In the genomic region with DNA sequence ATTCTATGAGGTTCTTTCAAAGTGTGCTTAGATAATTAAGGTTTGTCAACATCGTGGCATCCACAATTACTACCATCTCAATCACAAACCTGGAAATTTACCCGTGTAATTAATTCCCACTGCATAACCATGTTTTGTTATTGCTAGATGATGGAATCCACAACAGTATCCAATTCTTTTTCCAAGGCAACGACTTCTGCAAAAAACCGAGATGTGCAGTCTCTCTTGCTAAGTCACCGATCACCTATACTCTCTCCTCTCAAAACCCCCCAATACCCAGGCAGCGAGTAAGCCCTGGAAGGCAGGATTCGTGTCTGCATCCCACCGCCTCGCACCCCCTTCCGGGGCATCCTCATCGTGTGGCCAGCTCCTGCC, we compare ENCODE assay signal across 1 cellular context.
TF ChIP-seq lines count a peak whose summit lies in the region.

No MANE protein-coding gene starts in this region.

TF ChIP-seq in HepG2, 621 proteins besides CTCF, POLR2A, EP300 and RAD21 (continued from another document):
- TF ChIP-seq, protein P1, sequence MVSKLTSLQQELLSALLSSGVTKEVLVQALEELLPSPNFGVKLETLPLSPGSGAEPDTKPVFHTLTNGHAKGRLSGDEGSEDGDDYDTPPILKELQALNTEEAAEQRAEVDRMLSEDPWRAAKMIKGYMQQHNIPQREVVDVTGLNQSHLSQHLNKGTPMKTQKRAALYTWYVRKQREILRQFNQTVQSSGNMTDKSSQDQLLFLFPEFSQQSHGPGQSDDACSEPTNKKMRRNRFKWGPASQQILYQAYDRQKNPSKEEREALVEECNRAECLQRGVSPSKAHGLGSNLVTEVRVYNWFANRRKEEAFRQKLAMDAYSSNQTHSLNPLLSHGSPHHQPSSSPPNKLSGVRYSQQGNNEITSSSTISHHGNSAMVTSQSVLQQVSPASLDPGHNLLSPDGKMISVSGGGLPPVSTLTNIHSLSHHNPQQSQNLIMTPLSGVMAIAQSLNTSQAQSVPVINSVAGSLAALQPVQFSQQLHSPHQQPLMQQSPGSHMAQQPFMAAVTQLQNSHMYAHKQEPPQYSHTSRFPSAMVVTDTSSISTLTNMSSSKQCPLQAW (CRISPR knock-in tag; IDR thresholded peaks at IDR 0.05) = 0 out of 2 replicates have a peak, but pooled peaks have one; percentile 2
- TF ChIP-seq BRCA1 (CRISPR knock-in tag; IDR thresholded peaks at IDR 0.05) (0 out of 2 replicates have a peak, but pooled peaks have one; percentile 5), MTF2 (CRISPR knock-in tag; IDR thresholded peaks at IDR 0.05; ENCODE audit: borderline replicate concordance) (peak; percentile 48; the same call in 1 of the 2 replicates), ZBTB8A (CRISPR knock-in tag; IDR thresholded peaks at IDR 0.05; ENCODE audit: borderline replicate concordance, low read depth) (no peak), ZNF747 (CRISPR knock-in tag; IDR thresholded peaks at IDR 0.05; ENCODE audit: borderline replicate concordance) (no peak), SIX1 (CRISPR knock-in tag; IDR thresholded peaks at IDR 0.05; ENCODE audit: borderline replicate concordance) (no peak), NCOR1 (IDR thresholded peaks at IDR 0.05; ENCODE audit: borderline replicate concordance, low read length) (0 out of 2 replicates have a peak, but pooled peaks have one; percentile 6), ARNT2 (CRISPR knock-in tag; IDR thresholded peaks at IDR 0.05; ENCODE audit: low read depth) (no peak), ZNF101 (CRISPR knock-in tag; IDR thresholded peaks at IDR 0.05; ENCODE audit: borderline replicate concordance, low read depth) (no peak), ZBTB7A (CRISPR knock-in tag; IDR thresholded peaks at IDR 0.05) (no peak), PHF5A (CRISPR knock-in tag; IDR thresholded peaks at IDR 0.05; ENCODE audit: low read depth, unreplicated experiment) (no peak), CREB1 (IDR thresholded peaks at IDR 0.05) (no peak), CREB1 (CRISPR knock-in tag; IDR thresholded peaks at IDR 0.05) (no peak), SOX5 (CRISPR knock-in tag; IDR thresholded peaks at IDR 0.05; ENCODE audit: borderline replicate concordance) (0 out of 2 replicates have a peak, but pooled peaks have one; percentile 12), ZIK1 (CRISPR knock-in tag; IDR thresholded peaks at IDR 0.05; ENCODE audit: borderline replicate concordance, low read depth) (no peak), ZNF292 (CRISPR knock-in tag; IDR thresholded peaks at IDR 0.05; ENCODE audit: borderline replicate concordance, low read depth) (0 out of 2 replicates have a peak, but pooled peaks have one; percentile 0), NR2F6 (IDR thresholded peaks at IDR 0.05) (peak; percentile 26), NR2F6 (CRISPR knock-in tag; IDR thresholded peaks at IDR 0.05) (no peak), ZBTB20 (CRISPR knock-in tag; IDR thresholded peaks at IDR 0.05; ENCODE audit: borderline replicate concordance, low read depth) (no peak), ZNF558 (CRISPR knock-in tag; IDR thresholded peaks at IDR 0.05; ENCODE audit: borderline replicate concordance) (0 out of 2 replicates have a peak, but pooled peaks have one; percentile 19), ZNF878 (CRISPR knock-in tag; IDR thresholded peaks at IDR 0.05) (0 out of 2 replicates have a peak, but pooled peaks have one; percentile 28), MAFG (CRISPR knock-in tag; IDR thresholded peaks at IDR 0.05) (no peak), KLF11 (CRISPR knock-in tag; IDR thresholded peaks at IDR 0.05) (no peak), CHD4 (IDR thresholded peaks at IDR 0.05; ENCODE audit: borderline replicate concordance, low read length) (0 out of 2 replicates have a peak, but pooled peaks have one; percentile 5), KDM3A (CRISPR knock-in tag; IDR thresholded peaks at IDR 0.05; ENCODE audit: low read depth) (0 out of 2 replicates have a peak, but pooled peaks have one; percentile 10), ZSCAN9 (CRISPR knock-in tag; IDR thresholded peaks at IDR 0.05; ENCODE audit: borderline replicate concordance) (0 out of 2 replicates have a peak, but pooled peaks have one; percentile 9)
- TF ChIP-seq, protein P2, sequence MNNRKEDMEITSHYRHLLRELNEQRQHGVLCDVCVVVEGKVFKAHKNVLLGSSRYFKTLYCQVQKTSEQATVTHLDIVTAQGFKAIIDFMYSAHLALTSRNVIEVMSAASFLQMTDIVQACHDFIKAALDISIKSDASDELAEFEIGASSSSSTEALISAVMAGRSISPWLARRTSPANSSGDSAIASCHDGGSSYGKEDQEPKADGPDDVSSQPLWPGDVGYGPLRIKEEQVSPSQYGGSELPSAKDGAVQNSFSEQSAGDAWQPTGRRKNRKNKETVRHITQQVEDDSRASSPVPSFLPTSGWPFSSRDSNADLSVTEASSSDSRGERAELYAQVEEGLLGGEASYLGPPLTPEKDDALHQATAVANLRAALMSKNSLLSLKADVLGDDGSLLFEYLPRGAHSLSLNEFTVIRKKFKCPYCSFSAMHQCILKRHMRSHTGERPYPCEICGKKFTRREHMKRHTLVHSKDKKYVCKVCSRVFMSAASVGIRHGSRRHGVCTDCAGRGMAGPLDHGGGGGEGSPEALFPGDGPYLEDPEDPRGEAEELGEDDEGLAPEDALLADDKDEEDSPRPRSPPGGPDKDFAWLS (CRISPR knock-in tag; IDR thresholded peaks at IDR 0.05; ENCODE audit: borderline replicate concordance) = no peak
- TF ChIP-seq, protein P3, sequence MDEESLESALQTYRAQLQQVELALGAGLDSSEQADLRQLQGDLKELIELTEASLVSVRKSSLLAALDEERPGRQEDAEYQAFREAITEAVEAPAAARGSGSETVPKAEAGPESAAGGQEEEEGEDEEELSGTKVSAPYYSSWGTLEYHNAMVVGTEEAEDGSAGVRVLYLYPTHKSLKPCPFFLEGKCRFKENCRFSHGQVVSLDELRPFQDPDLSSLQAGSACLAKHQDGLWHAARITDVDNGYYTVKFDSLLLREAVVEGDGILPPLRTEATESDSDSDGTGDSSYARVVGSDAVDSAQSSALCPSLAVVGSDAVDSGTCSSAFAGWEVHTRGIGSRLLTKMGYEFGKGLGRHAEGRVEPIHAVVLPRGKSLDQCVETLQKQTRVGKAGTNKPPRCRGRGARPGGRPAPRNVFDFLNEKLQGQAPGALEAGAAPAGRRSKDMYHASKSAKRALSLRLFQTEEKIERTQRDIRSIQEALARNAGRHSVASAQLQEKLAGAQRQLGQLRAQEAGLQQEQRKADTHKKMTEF (CRISPR knock-in tag; IDR thresholded peaks at IDR 0.05) = 0 out of 2 replicates have a peak, but pooled peaks have one; percentile 14
- TF ChIP-seq, protein P4, sequence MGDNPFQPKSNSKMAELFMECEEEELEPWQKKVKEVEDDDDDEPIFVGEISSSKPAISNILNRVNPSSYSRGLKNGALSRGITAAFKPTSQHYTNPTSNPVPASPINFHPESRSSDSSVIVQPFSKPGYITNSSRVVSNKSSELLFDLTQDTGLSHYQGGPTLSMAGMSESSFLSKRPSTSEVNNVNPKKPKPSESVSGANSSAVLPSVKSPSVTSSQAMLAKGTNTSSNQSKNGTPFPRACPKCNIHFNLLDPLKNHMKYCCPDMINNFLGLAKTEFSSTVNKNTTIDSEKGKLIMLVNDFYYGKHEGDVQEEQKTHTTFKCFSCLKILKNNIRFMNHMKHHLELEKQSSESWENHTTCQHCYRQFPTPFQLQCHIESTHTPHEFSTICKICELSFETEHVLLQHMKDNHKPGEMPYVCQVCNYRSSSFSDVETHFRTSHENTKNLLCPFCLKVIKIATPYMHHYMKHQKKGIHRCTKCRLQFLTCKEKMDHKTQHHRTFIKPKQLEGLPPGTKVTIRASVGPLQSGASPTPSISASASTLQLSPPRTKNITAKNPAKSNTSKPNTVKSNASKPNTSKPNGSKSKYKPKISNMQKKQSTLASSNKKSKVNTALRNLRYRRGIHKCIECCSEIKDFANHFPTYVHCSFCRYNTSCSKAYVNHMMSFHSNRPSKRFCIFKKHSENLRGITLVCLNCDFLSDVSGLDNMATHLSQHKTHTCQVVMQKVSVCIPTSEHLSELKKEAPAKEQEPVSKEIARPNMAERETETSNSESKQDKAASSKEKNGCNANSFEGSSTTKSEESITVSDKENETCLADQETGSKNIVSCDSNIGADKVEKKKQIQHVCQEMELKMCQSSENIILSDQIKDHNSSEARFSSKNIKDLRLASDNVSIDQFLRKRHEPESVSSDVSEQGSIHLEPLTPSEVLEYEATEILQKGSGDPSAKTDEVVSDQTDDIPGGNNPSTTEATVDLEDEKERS (CRISPR knock-in tag; IDR thresholded peaks at IDR 0.05) = no peak
- TF ChIP-seq, protein P5, sequence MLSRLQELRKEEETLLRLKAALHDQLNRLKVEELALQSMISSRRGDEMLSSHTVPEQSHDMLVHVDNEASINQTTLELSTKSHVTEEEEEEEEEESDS (CRISPR knock-in tag; IDR thresholded peaks at IDR 0.05; ENCODE audit: borderline replicate concordance) = 0 out of 2 replicates have a peak, but pooled peaks have one; percentile 47
- TF ChIP-seq, protein P6, sequence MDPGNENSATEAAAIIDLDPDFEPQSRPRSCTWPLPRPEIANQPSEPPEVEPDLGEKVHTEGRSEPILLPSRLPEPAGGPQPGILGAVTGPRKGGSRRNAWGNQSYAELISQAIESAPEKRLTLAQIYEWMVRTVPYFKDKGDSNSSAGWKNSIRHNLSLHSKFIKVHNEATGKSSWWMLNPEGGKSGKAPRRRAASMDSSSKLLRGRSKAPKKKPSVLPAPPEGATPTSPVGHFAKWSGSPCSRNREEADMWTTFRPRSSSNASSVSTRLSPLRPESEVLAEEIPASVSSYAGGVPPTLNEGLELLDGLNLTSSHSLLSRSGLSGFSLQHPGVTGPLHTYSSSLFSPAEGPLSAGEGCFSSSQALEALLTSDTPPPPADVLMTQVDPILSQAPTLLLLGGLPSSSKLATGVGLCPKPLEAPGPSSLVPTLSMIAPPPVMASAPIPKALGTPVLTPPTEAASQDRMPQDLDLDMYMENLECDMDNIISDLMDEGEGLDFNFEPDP (CRISPR knock-in tag; conservative IDR thresholded peaks at IDR 0.05) = 0 out of 2 replicates have a peak, but pooled peaks have one; percentile 75
- TF ChIP-seq, protein P7, sequence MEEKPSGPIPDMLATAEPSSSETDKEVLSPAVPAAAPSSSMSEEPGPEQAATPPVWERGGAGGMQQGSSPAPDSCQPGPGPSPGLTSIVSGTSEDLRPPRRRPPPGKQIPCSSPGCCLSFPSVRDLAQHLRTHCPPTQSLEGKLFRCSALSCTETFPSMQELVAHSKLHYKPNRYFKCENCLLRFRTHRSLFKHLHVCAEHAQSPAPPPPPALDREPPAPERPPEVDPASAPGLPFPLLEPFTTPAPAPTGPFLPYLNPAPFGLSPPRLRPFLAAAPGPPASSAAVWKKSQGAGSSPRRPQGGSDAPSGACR (CRISPR knock-in tag; IDR thresholded peaks at IDR 0.05) = 0 out of 2 replicates have a peak, but pooled peaks have one; percentile 46
- TF ChIP-seq, protein P8, sequence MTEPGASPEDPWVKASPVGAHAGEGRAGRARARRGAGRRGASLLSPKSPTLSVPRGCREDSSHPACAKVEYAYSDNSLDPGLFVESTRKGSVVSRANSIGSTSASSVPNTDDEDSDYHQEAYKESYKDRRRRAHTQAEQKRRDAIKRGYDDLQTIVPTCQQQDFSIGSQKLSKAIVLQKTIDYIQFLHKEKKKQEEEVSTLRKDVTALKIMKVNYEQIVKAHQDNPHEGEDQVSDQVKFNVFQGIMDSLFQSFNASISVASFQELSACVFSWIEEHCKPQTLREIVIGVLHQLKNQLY (CRISPR knock-in tag; IDR thresholded peaks at IDR 0.05) = 0 out of 2 replicates have a peak, but pooled peaks have one; percentile 5
- TF ChIP-seq, protein P9, sequence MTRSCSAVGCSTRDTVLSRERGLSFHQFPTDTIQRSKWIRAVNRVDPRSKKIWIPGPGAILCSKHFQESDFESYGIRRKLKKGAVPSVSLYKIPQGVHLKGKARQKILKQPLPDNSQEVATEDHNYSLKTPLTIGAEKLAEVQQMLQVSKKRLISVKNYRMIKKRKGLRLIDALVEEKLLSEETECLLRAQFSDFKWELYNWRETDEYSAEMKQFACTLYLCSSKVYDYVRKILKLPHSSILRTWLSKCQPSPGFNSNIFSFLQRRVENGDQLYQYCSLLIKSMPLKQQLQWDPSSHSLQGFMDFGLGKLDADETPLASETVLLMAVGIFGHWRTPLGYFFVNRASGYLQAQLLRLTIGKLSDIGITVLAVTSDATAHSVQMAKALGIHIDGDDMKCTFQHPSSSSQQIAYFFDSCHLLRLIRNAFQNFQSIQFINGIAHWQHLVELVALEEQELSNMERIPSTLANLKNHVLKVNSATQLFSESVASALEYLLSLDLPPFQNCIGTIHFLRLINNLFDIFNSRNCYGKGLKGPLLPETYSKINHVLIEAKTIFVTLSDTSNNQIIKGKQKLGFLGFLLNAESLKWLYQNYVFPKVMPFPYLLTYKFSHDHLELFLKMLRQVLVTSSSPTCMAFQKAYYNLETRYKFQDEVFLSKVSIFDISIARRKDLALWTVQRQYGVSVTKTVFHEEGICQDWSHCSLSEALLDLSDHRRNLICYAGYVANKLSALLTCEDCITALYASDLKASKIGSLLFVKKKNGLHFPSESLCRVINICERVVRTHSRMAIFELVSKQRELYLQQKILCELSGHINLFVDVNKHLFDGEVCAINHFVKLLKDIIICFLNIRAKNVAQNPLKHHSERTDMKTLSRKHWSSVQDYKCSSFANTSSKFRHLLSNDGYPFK (CRISPR knock-in tag; IDR thresholded peaks at IDR 0.05; ENCODE audit: borderline replicate concordance) = peak; percentile 61; the same call in 1 of the 2 replicates
